ENCODE assay signal across 8 cellular contexts in the genomic region with DNA sequence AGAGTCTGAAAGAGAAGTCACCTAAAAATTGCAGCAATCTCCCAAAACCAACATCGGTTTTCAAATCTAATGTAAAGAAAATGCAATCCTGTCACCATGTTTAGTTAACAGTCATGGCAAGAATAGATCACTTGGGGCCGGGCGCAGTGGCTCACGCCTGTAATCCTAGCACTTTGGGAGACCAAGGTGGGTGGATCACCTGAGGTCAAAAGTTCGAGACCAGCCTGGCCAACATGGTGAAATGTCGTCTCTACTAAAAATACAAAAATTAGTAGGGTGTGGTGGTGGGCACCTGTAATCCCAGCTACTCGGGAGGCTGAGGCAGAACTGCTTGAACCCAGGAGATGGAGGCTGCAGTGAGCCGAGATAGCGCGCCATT. TPM values are rescaled to one million over a fixed set of nuclear protein-coding genes. Genes with fewer than 3 reads are reported as not detected.
DNase-seq lines count a peak whose midpoint lies in the region; ATAC-seq and TF ChIP-seq lines count a peak whose summit lies in the region.
"Not testable (repeated sequence)": the region's sequence is repeated elsewhere in the genome, so short reads cannot be mapped to it uniquely, and the experiment has no call there.

No MANE protein-coding gene starts in this region.

- peak overlapping the region in 6 of 7 donors; percentile 14 to 100 (median 83) for H3K27ac Mint-ChIP-seq in CD4-positive, alpha-beta memory T cell
- peak overlapping the region; percentile 32; the same call in 1 of the 2 replicates for H3K27ac Mint-ChIP-seq in HFFc6
- H3K27ac Mint-ChIP-seq in WTC11, result peak overlapping the region; percentile 30
- H3K27ac Mint-ChIP-seq in activated naive CD4-positive, alpha-beta T cell treated with anti-CD3 and anti-CD28 coated beads, Interleukin-2, amount 50 U/mL, for 24 hours, result peak overlapping the region; percentile 89
- peak overlapping the region; percentile 15 for H3K27ac Mint-ChIP-seq in chondrocyte (ENCODE audit: unreplicated experiment)
- H3K27ac Mint-ChIP-seq in natural killer cell, result peak overlapping the region; percentile 73 to 86
- peak overlapping the region; percentile 67 for H3K27ac Mint-ChIP-seq in type B pancreatic cell

- intact Hi-C loops in CD4-positive, alpha-beta memory T cell (cut with micrococcal nuclease), result loop anchor here (5.0 kb wide), 1 partner anchor 141 kb away; no protein-coding TSS in a partner anchor
- intact Hi-C loops in natural killer cell (cut with micrococcal nuclease), result loop anchor here (5.0 kb wide), 2 partner anchors 69 to 246 kb away; a partner anchor contains a TSS

- peaks cover 36 to 66% (median 51%) of the 10 kb centered on the region in 4 donors for H3K4me1 Mint-ChIP-seq in CD4-positive, alpha-beta memory T cell
- H3K4me1 Mint-ChIP-seq in HFFc6 (ENCODE audit: low read depth), result peaks cover 51% of the 10 kb centered on the region
- peaks cover 52% of the 10 kb centered on the region for H3K4me1 Mint-ChIP-seq in WTC11
- H3K4me1 Mint-ChIP-seq in activated naive CD4-positive, alpha-beta T cell treated with anti-CD3 and anti-CD28 coated beads, Interleukin-2, amount 50 U/mL, for 24 hours, result peaks cover 61% of the 10 kb centered on the region
- peaks cover 38% of the 10 kb centered on the region for H3K4me1 Mint-ChIP-seq in chondrocyte (ENCODE audit: low read depth)
- peaks cover 62 to 66% of the 10 kb centered on the region in 2 donors for H3K4me1 Mint-ChIP-seq in natural killer cell
- H3K4me1 Mint-ChIP-seq in type B pancreatic cell (ENCODE audit: unreplicated experiment), result peaks cover 28% of the 10 kb centered on the region

- peak overlapping the region in 1 of 8 donors; percentile 70 for H3K4me3 Mint-ChIP-seq in CD4-positive, alpha-beta memory T cell
- peak overlapping the region; percentile 23 for H3K4me3 Mint-ChIP-seq in HFFc6
- peak overlapping the region; percentile 31; the same call in 1 of the 2 replicates for H3K4me3 Mint-ChIP-seq in WTC11
- H3K4me3 Mint-ChIP-seq in activated naive CD4-positive, alpha-beta T cell treated with anti-CD3 and anti-CD28 coated beads, Interleukin-2, amount 50 U/mL, for 24 hours, result peak overlapping the region; percentile 80
- not testable (repeated sequence) for H3K4me3 Mint-ChIP-seq in chondrocyte (ENCODE audit: unreplicated experiment); natural killer cell
- H3K4me3 Mint-ChIP-seq in type B pancreatic cell, result peak overlapping the region; percentile 51

- ATAC-seq in WTC11, natural killer cell: not testable (repeated sequence)

- not testable (repeated sequence) for H3K27ac ChIP-seq in CD4-positive, alpha-beta memory T cell (ENCODE audit: low read depth, low read length)

- H3K9me3 Mint-ChIP-seq in CD4-positive, alpha-beta memory T cell; HFFc6; WTC11; activated naive CD4-positive, alpha-beta T cell treated with anti-CD3 and anti-CD28 coated beads, Interleukin-2, amount 50 U/mL, for 24 hours; chondrocyte (ENCODE audit: low read depth); natural killer cell; type B pancreatic cell: not testable (repeated sequence)

- H3K27me3 ChIP-seq in CD4-positive, alpha-beta memory T cell (ENCODE audit: insufficient read depth, low read length), result not testable (repeated sequence)

- H3K27me3 Mint-ChIP-seq in CD4-positive, alpha-beta memory T cell; HFFc6 (ENCODE audit: insufficient read depth); WTC11 (ENCODE audit: low read depth); activated naive CD4-positive, alpha-beta T cell treated with anti-CD3 and anti-CD28 coated beads, Interleukin-2, amount 50 U/mL, for 24 hours; chondrocyte (ENCODE audit: low read depth); natural killer cell (ENCODE audit: low read depth in 2 of 2); type B pancreatic cell: not testable (repeated sequence)

- H3K36me3 Mint-ChIP-seq in CD4-positive, alpha-beta memory T cell, result peaks cover 68 to 78% of the 10 kb centered on the region in 2 donors
- peaks cover 76% of the 10 kb centered on the region for H3K36me3 Mint-ChIP-seq in HFFc6 (ENCODE audit: low read depth)
- peaks cover 82% of the 10 kb centered on the region for H3K36me3 Mint-ChIP-seq in WTC11
- H3K36me3 Mint-ChIP-seq in activated naive CD4-positive, alpha-beta T cell treated with anti-CD3 and anti-CD28 coated beads, Interleukin-2, amount 50 U/mL, for 24 hours, result peaks cover 47% of the 10 kb centered on the region
- peaks cover 55% of the 10 kb centered on the region for H3K36me3 Mint-ChIP-seq in chondrocyte (ENCODE audit: low read depth)
- peaks cover 54% of the 10 kb centered on the region for H3K36me3 Mint-ChIP-seq in natural killer cell
- H3K36me3 Mint-ChIP-seq in type B pancreatic cell, result peaks cover 59% of the 10 kb centered on the region

- CTCF ChIA-PET in CD4-positive, alpha-beta memory T cell (lab: Charles Lee; ENCODE audit: partially characterized antibody), result interaction anchor here (1.2 to 1.5 kb wide), 2 partner anchors 22 to 408 kb away, joined by 3 read pairs; no protein-coding TSS in a partner anchor
- CTCF ChIA-PET in WTC11 (lab: Charles Lee), result not testable (repeated sequence)

- POLR2A ChIA-PET in CD4-positive, alpha-beta memory T cell (lab: Charles Lee; ENCODE audit: partially characterized antibody), result interaction anchor here (6.2 to 9.2 kb wide), 2 partner anchors 7 to 21 kb away, joined by 99 to 128 read pairs; no protein-coding TSS in a partner anchor
- POLR2A ChIA-PET in WTC11 (lab: Charles Lee), result not testable (repeated sequence)

- H3K36me3 ChIP-seq in CD4-positive, alpha-beta memory T cell (ENCODE audit: insufficient read depth, low read length), result peaks cover 75% of the 10 kb centered on the region

- not testable (repeated sequence) for TF ChIP-seq CTCF in HFFc6 (IDR thresholded peaks at IDR 0.05); WTC11 (IDR thresholded peaks at IDR 0.05); chondrocyte (IDR thresholded peaks at IDR 0.05); natural killer cell (IDR thresholded peaks at IDR 0.05); type B pancreatic cell (conservative IDR thresholded peaks at IDR 0.05)

- H3K4me1 ChIP-seq in CD4-positive, alpha-beta memory T cell (ENCODE audit: insufficient read depth, low read length), result peaks cover 51% of the 10 kb centered on the region

- H3K4me3 ChIP-seq in CD4-positive, alpha-beta memory T cell (ENCODE audit: low read length in 2 of 2), result not testable (repeated sequence)

- DNase-seq in CD4-positive, alpha-beta memory T cell; HFFc6; WTC11 (ENCODE audit: low spot score); chondrocyte (ENCODE audit: low spot score); natural killer cell; type B pancreatic cell (ENCODE audit: extremely low spot score, unreplicated experiment): not testable (repeated sequence)
- DNase-seq in activated T-cell treated with anti-CD3 and anti-CD28 coated beads, Interleukin-2, amount 50 U/mL, for 1 hour, result peak; percentile 4

- H3K9me3 ChIP-seq in CD4-positive, alpha-beta memory T cell (ENCODE audit: control insufficient read depth in 1 of 2, low read length in 2 of 2), result not testable (repeated sequence)

RNA-seq across cellular contexts. Expression of a gene that starts 3.4 kb away (rescaled TPM):
- 100 to 1,000 TPM; 380 to 390 TPM for total RNA-seq in CD4-positive, alpha-beta memory T cell
- polyA plus RNA-seq in CD4-positive, alpha-beta memory T cell, result 100 to 1,000 TPM; 150 to 593 TPM
- 100 to 1,000 TPM; 503 to 649 (median 589) TPM for total RNA-seq in HFFc6 (2021; fragmentation: NEBNext Ultra II Directional; extraction: Animal tissue kit (Norgen Biotek cat#: 25700))
- 944 to 1,223 TPM (median 1,004 TPM) in 3 replicates for total RNA-seq in WTC11 (2021)
- 298 to 471 TPM (median 302 TPM) in 3 replicates for total RNA-seq in chondrocyte
- total RNA-seq in natural killer cell, result 100 to 1,000 TPM; 485 to 540 (median 529) TPM
- total RNA-seq in type B pancreatic cell (ENCODE audit: low replicate concordance), result 499 and 709 TPM in 2 replicates

Comparison
In these comparisons a context has a peak if more than half of its experiments do, and no peak if none do; other contexts are left out.
1. H3K27ac Mint-ChIP-seq: peak in every context shown above with its lines; median percentile 89 in activated naive CD4-positive, alpha-beta T cell treated with anti-CD3 and anti-CD28 coated beads, Interleukin-2, amount 50 U/mL, for 24 hours; 83 in CD4-positive, alpha-beta memory T cell; 80 in natural killer cell; 67 in type B pancreatic cell; 32 in HFFc6; 30 in WTC11; 15 in chondrocyte.